ENCODE assay signal across 9 cellular contexts in genomic region chr4:186719925-186720694, GRCh38. TPM values are rescaled to one million over a fixed set of nuclear protein-coding genes. Genes with fewer than 3 reads are reported as not detected.
DNase-seq lines count a peak whose midpoint lies in the region; ATAC-seq and TF ChIP-seq lines count a peak whose summit lies in the region.
"Had no signal": no experiment of that assay in that cellular context is flagged by ENCODE, and none has a peak within 500 bp of the region (broad histone marks: within the 10 kb centered on the region; RNA-seq: fewer than 3 reads in every experiment).

No MANE protein-coding gene starts in this region.

- peak; percentile 44 for DNase-seq in Calu3
- peak; percentile 51 for DNase-seq in HT1080 (ENCODE audit: low read depth)
- no peak for DNase-seq in ascending aorta (ENCODE audit: low spot score in 2 of 2)
- peak; percentile 45 for DNase-seq in left kidney (ENCODE audit: low read depth, low spot score)
- no peak for DNase-seq in MG63
- no peak for DNase-seq in DMS153 treated with DMSO at 0.1 percent for 48 hours (lab: John Stamatoyannopoulos, UW; ENCODE audit: unreplicated experiment)
- DNase-seq: activated naive CD8-positive, alpha-beta T cell treated with anti-CD3 and anti-CD28 coated beads, Interleukin-2, amount 10 ng/mL, durations not matched to agents 7 days and 5 days had no signal

- peaks cover 9% of the 10 kb centered on the region for H3K4me1 Mint-ChIP-seq in Calu3 (ENCODE audit: low read depth, unreplicated experiment)

- H3K9me3 ChIP-seq in ascending aorta = peaks cover 3 to 13% of the 10 kb centered on the region in 2 donors
- H3K9me3 ChIP-seq in MG63 = peaks cover 10% of the 10 kb centered on the region

- BruUV-seq in Calu3 (replicated peaks; lab: Mats Ljungman, UMichigan) = no TSS peak

- no peak overlapping the region for H3K27ac ChIP-seq in ascending aorta

- no peaks in the 10 kb centered on the region for H3K36me3 ChIP-seq in ascending aorta
- no peaks in the 10 kb centered on the region for H3K36me3 ChIP-seq in MG63

- no peaks in the 10 kb centered on the region for H3K27me3 Mint-ChIP-seq in Calu3 (ENCODE audit: unreplicated experiment)

- H3K9me3 Mint-ChIP-seq in Calu3 (ENCODE audit: low read depth, unreplicated experiment) = no peaks in the 10 kb centered on the region

- no peak overlapping the region for H3K4me3 ChIP-seq in ascending aorta
- H3K4me3 ChIP-seq in MG63 = no peak overlapping the region

- no peak overlapping the region for H3K27ac Mint-ChIP-seq in Calu3 (ENCODE audit: unreplicated experiment)
- H3K27ac Mint-ChIP-seq: activated naive CD8-positive, alpha-beta T cell treated with anti-CD3 and anti-CD28 coated beads, Interleukin-2, amount 10 ng/mL, durations not matched to agents 7 days and 5 days had no signal

- ATAC-seq in GM18870 (IDR thresholded peaks at IDR 0.05; ENCODE audit: unreplicated experiment) (no peak), GM21723 (IDR thresholded peaks at IDR 0.05; ENCODE audit: unreplicated experiment) (no peak)

- CTCF ChIA-PET in Calu3 (lab: Charles Lee) = no interaction called here

- H3K27me3 ChIP-seq in ascending aorta (no peaks in the 10 kb centered on the region), MG63 (no peaks in the 10 kb centered on the region)

- peaks cover 43% of the 10 kb centered on the region for H3K36me3 Mint-ChIP-seq in Calu3 (ENCODE audit: insufficient read depth, unreplicated experiment)

- intact Hi-C loops in Calu3 (cut with micrococcal nuclease; ENCODE audit: unreplicated experiment) (loop anchor here (1.0 to 5.0 kb wide), 2 partner anchors 33 to 51 kb away; no protein-coding TSS in a partner anchor), ascending aorta (cut with DNase I) (loop anchor here (10.0 kb wide), 1 partner anchor 1475 kb away; no protein-coding TSS in a partner anchor)

- TF ChIP-seq CTCF in Calu3 (IDR thresholded peaks at IDR 0.05; ENCODE audit: unreplicated experiment) (no peak), ascending aorta (IDR thresholded peaks at IDR 0.05) (peak in 2 of 3 experiments; percentile 20 to 34)

- no peak overlapping the region for H3K4me3 Mint-ChIP-seq in Calu3 (ENCODE audit: low read depth, unreplicated experiment)
- H3K4me3 Mint-ChIP-seq: activated naive CD8-positive, alpha-beta T cell treated with anti-CD3 and anti-CD28 coated beads, Interleukin-2, amount 10 ng/mL, durations not matched to agents 7 days and 5 days had no signal

- no peaks in the 10 kb centered on the region for H3K4me1 ChIP-seq in ascending aorta

RNA-seq across cellular contexts. Expression of gene FAT1, which starts 3.5 kb away (rescaled TPM):
- total RNA-seq in Calu3 (2022) (197 and 210 TPM in 2 replicates), ascending aorta (52.9 TPM)
- 132 and 140 TPM in 2 replicates for total RNA-seq in HT1080 (2014; rRNA removed; shearing (Covaris generic))
- 31.8 and 44.7 TPM in 2 replicates for polyA plus RNA-seq in HT1080 (2015; cell fraction: cytosol; rRNA removed)
- 364 and 377 TPM in 2 replicates for polyA plus RNA-seq in HT1080 (2015; cell fraction: nucleus; rRNA removed)
- total RNA-seq in MG63 (2014; rRNA removed; shearing (Covaris generic); ENCODE audit: low replicate concordance) = 6.4 and 10.6 TPM in 2 replicates
- total RNA-seq: activated naive CD8-positive, alpha-beta T cell treated with anti-CD3 and anti-CD28 coated beads, Interleukin-2, amount 10 ng/mL, durations not matched to agents 7 days and 5 days had no signal

Comparison
In these comparisons a context has a peak if more than half of its experiments do, and no peak if none do; other contexts are left out.
1. DNase-seq: peak in Calu3 (single experiment), HT1080 (single experiment) and left kidney (single experiment); none in ascending aorta (0 of 2), MG63 (single experiment) and DMS153 treated with DMSO at 0.1 percent for 48 hours (single experiment).